ENCODE assay signal across 8 cellular contexts in the genomic region with DNA sequence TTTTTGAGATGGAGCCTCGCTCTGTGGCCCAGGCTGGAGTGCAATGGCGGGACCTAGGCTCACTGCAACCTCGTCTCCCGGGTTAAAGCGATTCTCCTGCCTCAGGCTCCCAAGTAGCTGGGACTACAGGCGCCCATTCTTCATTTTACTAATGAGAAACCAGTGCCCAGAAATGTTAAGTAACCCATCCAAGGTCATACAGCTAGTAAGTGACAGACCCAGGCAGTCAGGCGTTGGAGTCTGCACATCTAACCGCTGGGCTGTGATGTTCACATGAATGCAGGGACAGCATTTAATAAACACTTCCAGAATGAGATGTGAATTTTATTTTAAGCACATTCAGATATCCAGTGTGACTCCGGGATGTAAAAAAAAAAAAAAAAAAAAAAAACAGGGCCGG. TPM values are rescaled to one million over a fixed set of nuclear protein-coding genes. Genes with fewer than 3 reads are reported as not detected.
DNase-seq lines count a peak whose midpoint lies in the region; ATAC-seq and TF ChIP-seq lines count a peak whose summit lies in the region.

No MANE protein-coding gene starts in this region.

- ATAC-seq in RWPE2 (ENCODE audit: low read depth) = no peak
- ATAC-seq in gastrocnemius medialis = no peak

- in situ Hi-C loops in gastrocnemius medialis (cut with MboI; ENCODE audit: low sequenced_read_pairs in 4 of 4) = loop anchor here in 1 of 4 donors (25.0 kb wide), 1 partner anchor 529 kb away; the partner anchor contains the start of gene PPP4R3A

- TF ChIP-seq CTCF in RWPE2 (IDR thresholded peaks at IDR 0.05; ENCODE audit: poor library complexity, severe bottlenecking) (no peak), esophagus squamous epithelium (IDR thresholded peaks at IDR 0.05) (no peak), gastrocnemius medialis (IDR thresholded peaks at IDR 0.05 in 4 of 5, conservative IDR thresholded peaks at IDR 0.05 in 1 of 5) (no peak)

- H3K9me3 ChIP-seq in RWPE2 (ENCODE audit: severe bottlenecking) (no peaks in the 10 kb centered on the region), esophagus squamous epithelium (peaks cover 0 to 6% (median 0%) of the 10 kb centered on the region in 3 donors), gastrocnemius medialis (no peaks in the 10 kb centered on the region)

- peaks cover 19% of the 10 kb centered on the region for H3K4me1 ChIP-seq in RWPE2 (ENCODE audit: insufficient read depth, poor library complexity, severe bottlenecking)
- H3K4me1 ChIP-seq in esophagus squamous epithelium = peaks cover 0 to 39% (median 18%) of the 10 kb centered on the region in 3 donors
- peaks cover 30 to 36% of the 10 kb centered on the region in 2 donors for H3K4me1 ChIP-seq in gastrocnemius medialis

- H3K36me3 Mint-ChIP-seq in T-helper 1 cell treated with Interleukin-12 subunit alpha and Interleukin-12 subunit beta and Interleukin-4 antibody, amounts not matched to agents 30 μg/mL and 1 μg/mL, for 36 hours (ENCODE audit: low read depth) = peaks cover 9% of the 10 kb centered on the region

- H3K4me1 Mint-ChIP-seq in T-helper 1 cell treated with Interleukin-12 subunit alpha and Interleukin-12 subunit beta and Interleukin-4 antibody, amounts not matched to agents 30 μg/mL and 1 μg/mL, for 36 hours (ENCODE audit: low read depth) = peaks cover 23% of the 10 kb centered on the region

- H3K27ac ChIP-seq in RWPE2 (ENCODE audit: poor library complexity, severe bottlenecking) (peak overlapping the region; percentile 88), esophagus squamous epithelium (peak overlapping the region in 3 of 4 donors; percentile 94 to 99 (median 96)), gastrocnemius medialis (peak overlapping the region; percentile 96 to 100 (median 97))

- H3K4me3 ChIP-seq in RWPE2 (ENCODE audit: severe bottlenecking) (peak overlapping the region; percentile 74), esophagus squamous epithelium (peak overlapping the region in 3 of 4 donors; percentile 92 to 95 (median 94)), gastrocnemius medialis (peak overlapping the region in 3 of 4 donors; percentile 84 to 99 (median 92))

- peak overlapping the region; percentile 6 for H3K4me3 Mint-ChIP-seq in T-helper 1 cell treated with Interleukin-12 subunit alpha and Interleukin-12 subunit beta and Interleukin-4 antibody, amounts not matched to agents 30 μg/mL and 1 μg/mL, for 36 hours

- H3K27ac Mint-ChIP-seq in T-helper 1 cell treated with Interleukin-12 subunit alpha and Interleukin-12 subunit beta and Interleukin-4 antibody, amounts not matched to agents 30 μg/mL and 1 μg/mL, for 36 hours = peak overlapping the region; percentile 32

- H3K27me3 ChIP-seq in RWPE2 (ENCODE audit: insufficient read depth, poor library complexity, severe bottlenecking) = no peaks in the 10 kb centered on the region
- no peaks in the 10 kb centered on the region for H3K27me3 ChIP-seq in esophagus squamous epithelium
- no peaks in the 10 kb centered on the region for H3K27me3 ChIP-seq in gastrocnemius medialis

- H3K27me3 Mint-ChIP-seq in T-helper 1 cell treated with Interleukin-12 subunit alpha and Interleukin-12 subunit beta and Interleukin-4 antibody, amounts not matched to agents 30 μg/mL and 1 μg/mL, for 36 hours (ENCODE audit: low read depth) = no peaks in the 10 kb centered on the region

- WGBS in esophagus squamous epithelium, 2 donors = 71 to 91% methylated on average over 1 to 9 of the region's 10 CpGs

- H3K9me3 Mint-ChIP-seq in T-helper 1 cell treated with Interleukin-12 subunit alpha and Interleukin-12 subunit beta and Interleukin-4 antibody, amounts not matched to agents 30 μg/mL and 1 μg/mL, for 36 hours = no peaks in the 10 kb centered on the region

- intact Hi-C loops in esophagus squamous epithelium (cut with DNase I) (no loop called here), gastrocnemius medialis (cut with DNase I; ENCODE audit: low total_unique reads) (no loop called here)

- H3K36me3 ChIP-seq in RWPE2 (ENCODE audit: low read depth) (peaks cover 7% of the 10 kb centered on the region), esophagus squamous epithelium (peaks cover 0 to 32% (median 0%) of the 10 kb centered on the region in 3 donors), gastrocnemius medialis (no peaks in the 10 kb centered on the region)

- no peak for TF ChIP-seq POLR2A in esophagus squamous epithelium (IDR thresholded peaks at IDR 0.05)
- no peak for TF ChIP-seq POLR2A in gastrocnemius medialis (IDR thresholded peaks at IDR 0.05)

- DNase-seq in T-helper 1 cell = no peak
- no peak for DNase-seq in RWPE2 (ENCODE audit: low spot score)
- no peak for DNase-seq in esophagus squamous epithelium (lab: John Stamatoyannopoulos, UW)
- DNase-seq in gastrocnemius medialis = no peak
- DNase-seq in COLO668 (lab: John Stamatoyannopoulos, UW; ENCODE audit: unreplicated experiment) = no peak
- no peak for DNase-seq in SKM-1 (lab: John Stamatoyannopoulos, UW; ENCODE audit: unreplicated experiment)
- no peak for DNase-seq in Kasumi-1 (lab: John Stamatoyannopoulos, UW)

RNA-seq across cellular contexts. Expression of gene TRIP11, which starts 1.3 kb away (rescaled TPM):
- total RNA-seq in esophagus squamous epithelium (10 to 100 TPM; 18.6 to 33.7 (median 26.9) TPM), gastrocnemius medialis (10 to 100 TPM; 22.0 to 39.6 (median 30.2) TPM)
